In the genomic region with DNA sequence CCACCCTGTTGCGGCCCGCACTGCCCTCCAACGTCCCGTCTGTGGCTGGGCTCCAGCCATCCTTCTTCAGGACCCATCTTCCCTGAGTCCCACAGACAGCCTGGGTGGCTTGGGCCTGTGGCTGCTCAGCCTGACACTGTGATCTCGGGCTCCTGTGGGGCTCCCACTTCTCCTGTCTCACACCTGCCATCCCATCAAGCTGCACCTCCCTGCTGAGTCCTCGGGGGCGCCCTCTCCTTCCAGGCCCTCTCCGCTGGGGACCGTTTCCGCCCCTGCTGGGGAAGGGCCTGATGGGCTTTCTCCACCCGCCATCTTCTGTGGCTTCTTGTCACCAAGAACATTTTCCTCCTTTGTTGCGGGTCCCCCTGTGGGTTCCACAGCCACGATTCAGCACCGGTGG, we compare ENCODE assay signal across 19 cellular contexts.
A peak's percentile ranks its signal among the peaks of the same experiment; 100 is the strongest.
DNase-seq lines count a peak whose midpoint lies in the region; ATAC-seq and TF ChIP-seq lines count a peak whose summit lies in the region.
"Had no signal": no experiment of that assay in that cellular context is flagged by ENCODE, and none has a peak within 500 bp of the region (broad histone marks: within the 10 kb centered on the region; RNA-seq: fewer than 3 reads in every experiment).

No MANE protein-coding gene starts in this region.

- TF ChIP-seq CTCF in brain (conservative IDR thresholded peaks at IDR 0.05) (no peak), nephron (IDR thresholded peaks at IDR 0.05; ENCODE audit: unreplicated experiment in 3 of 3) (no peak)

- no peaks in the 10 kb centered on the region for H3K4me1 ChIP-seq in aorta (ENCODE audit: control insufficient read depth in 1 of 2, insufficient read depth in 2 of 2, low read length in 2 of 2)

- WGBS in aorta, 2 donors, result 76 to 78% methylated on average over 14 of the region's 14 CpGs

- no peaks in the 10 kb centered on the region for H3K9me3 ChIP-seq in aorta (ENCODE audit: control insufficient read depth, low read length)
- H3K9me3 ChIP-seq: mucosa of descending colon, uterus had no signal

- H3K27me3 ChIP-seq in aorta (ENCODE audit: control insufficient read depth in 1 of 2, insufficient read depth in 2 of 2, low read length in 1 of 2), result no peaks in the 10 kb centered on the region
- H3K27me3 ChIP-seq: brain microvascular endothelial cell, hepatocyte, uterus had no signal

- H3K27me3 Mint-ChIP-seq in brain, result peaks cover 21% of the 10 kb centered on the region
- H3K27me3 Mint-ChIP-seq in nephron (ENCODE audit: low read depth), result peaks cover 13% of the 10 kb centered on the region

- intact Hi-C loops in cardiac septum (cut with DNase I), result no loop called here
- intact Hi-C loops in Right ventricle myocardium inferior (cut with DNase I), result no loop called here
- intact Hi-C loops in aorta (cut with DNase I), result no loop called here

- DNase-seq in cardiac septum (ENCODE audit: low spot score), result peak; percentile 60
- DNase-seq in Right ventricle myocardium inferior (ENCODE audit: missing footprints), result no peak
- peak; percentile 28 to 68 for DNase-seq in aorta
- DNase-seq in RPMI8226, result no peak
- no peak for DNase-seq in anterior cingulate cortex (lab: John Stamatoyannopoulos, UW)
- DNase-seq: activated B cell treated with CpG ODN at 0.5 μM for 24 hours; activated CD4-positive, alpha-beta T cell treated with anti-CD3 and anti-CD28 coated beads, Interleukin-2, amount 50 U/mL, for 4 hours; activated gamma-delta T cell treated with Interleukin-2 at 50 U/mL for 16 hours; brain microvascular endothelial cell; effector CD4-positive, alpha-beta T cell; EL; T-helper 9 cell had no signal

- H3K36me3 ChIP-seq in aorta (ENCODE audit: control insufficient read depth in 1 of 2, insufficient read depth in 2 of 2, low read length in 1 of 2), result no peaks in the 10 kb centered on the region
- H3K36me3 ChIP-seq: brain microvascular endothelial cell, uterus had no signal

- peaks cover 0 to 6% (median 4%) of the 10 kb centered on the region in 5 experiments for H3K9me3 Mint-ChIP-seq in brain
- H3K9me3 Mint-ChIP-seq in nephron, result no peaks in the 10 kb centered on the region
- H3K9me3 Mint-ChIP-seq: activated B cell treated with CpG ODN at 0.5 μM for 24 hours had no signal

- H3K4me3 Mint-ChIP-seq in brain (peak overlapping the region in 4 of 5 experiments; percentile 63 to 79 (median 65)), nephron (no peak overlapping the region)

- no peak overlapping the region for H3K27ac ChIP-seq in aorta (ENCODE audit: low read depth in 1 of 2, low read length in 2 of 2)
- H3K27ac ChIP-seq: brain microvascular endothelial cell, hepatocyte, uterus had no signal

- H3K4me1 Mint-ChIP-seq in brain, result peaks cover 67% of the 10 kb centered on the region
- H3K4me1 Mint-ChIP-seq in nephron, result peaks cover 40% of the 10 kb centered on the region

- H3K27ac Mint-ChIP-seq in brain (peak overlapping the region in 4 of 5 experiments; percentile 60 to 93 (median 90)), nephron (peak overlapping the region in 2 of 3 experiments; percentile 37 to 70)
- H3K27ac Mint-ChIP-seq: activated B cell treated with CpG ODN at 0.5 μM for 24 hours had no signal

- H3K4me3 ChIP-seq in aorta (ENCODE audit: low read length in 2 of 2), result no peak overlapping the region
- H3K4me3 ChIP-seq: hepatocyte, mucosa of descending colon, uterus had no signal

- ATAC-seq in Right ventricle myocardium inferior (no peak), aorta (ENCODE audit: low FRiP score) (no peak), GM19463 (IDR thresholded peaks at IDR 0.05; ENCODE audit: unreplicated experiment) (no peak)
- ATAC-seq: esophagus mucosa had no signal

- H3K36me3 Mint-ChIP-seq in brain (no peaks in the 10 kb centered on the region), nephron (ENCODE audit: low read depth) (no peaks in the 10 kb centered on the region)

Comparison
In these comparisons a context has a peak if more than half of its experiments do, and no peak if none do; other contexts are left out.
1. DNase-seq: peak in cardiac septum (single experiment) and aorta (2 of 2); none in Right ventricle myocardium inferior (single experiment), RPMI8226 (single experiment) and anterior cingulate cortex (0 of 58).
2. H3K4me3 Mint-ChIP-seq: peak in brain (4 of 5); none in nephron (0 of 3).